8 cellular contexts compared by ENCODE assay signal in the genomic region with DNA sequence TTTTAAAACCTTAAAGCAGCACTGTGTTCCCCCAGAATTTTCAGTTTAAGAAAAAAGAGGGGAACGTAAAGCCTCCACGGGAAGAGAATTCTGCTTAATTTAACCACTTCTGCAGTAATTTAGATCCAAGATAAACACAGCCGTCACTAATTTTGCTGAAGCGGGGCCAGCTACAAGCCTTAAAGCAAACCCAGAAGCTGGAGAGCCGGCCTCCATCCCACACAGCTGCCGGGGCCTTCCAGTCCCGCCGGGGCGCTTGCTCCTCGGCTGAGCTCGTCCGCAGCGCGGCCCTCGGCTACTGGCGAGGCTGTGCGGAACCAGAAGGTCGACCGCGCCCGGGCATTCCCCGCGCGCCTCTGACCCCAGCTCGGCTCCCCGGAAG. TPM values are rescaled to one million over a fixed set of nuclear protein-coding genes. Genes with fewer than 3 reads are reported as not detected.
DNase-seq lines count a peak whose midpoint lies in the region; ATAC-seq lines count a peak whose summit lies in the region.

No MANE protein-coding gene starts in this region.

- H3K4me3 ChIP-seq in duodenal mucosa (ENCODE audit: low read depth in 1 of 2, low read length in 2 of 2), result peak overlapping the region; percentile 81 to 95
- H3K4me3 ChIP-seq in naive thymus-derived CD4-positive, alpha-beta T cell (ENCODE audit: low read length), result peak overlapping the region; percentile 82

- no peaks in the 10 kb centered on the region for H3K9me3 ChIP-seq in duodenal mucosa (ENCODE audit: control insufficient read depth in 1 of 2, low read length in 2 of 2)
- no peaks in the 10 kb centered on the region for H3K9me3 ChIP-seq in naive thymus-derived CD4-positive, alpha-beta T cell (ENCODE audit: control insufficient read depth in 2 of 3, low read length in 3 of 3)

- peaks cover 37 to 40% of the 10 kb centered on the region in 2 donors for H3K4me1 ChIP-seq in duodenal mucosa (ENCODE audit: control insufficient read depth in 1 of 2, insufficient read depth in 2 of 2, low read length in 2 of 2)
- H3K4me1 ChIP-seq in naive thymus-derived CD4-positive, alpha-beta T cell (ENCODE audit: control insufficient read depth in 2 of 2, insufficient read depth in 2 of 2, low read length in 2 of 2), result peaks cover 22 to 23% of the 10 kb centered on the region in 2 donors

- ATAC-seq in GM21360 (IDR thresholded peaks at IDR 0.05; ENCODE audit: unreplicated experiment) (peak; percentile 10), HG03378 (IDR thresholded peaks at IDR 0.05; ENCODE audit: unreplicated experiment) (no peak), GM21717 (IDR thresholded peaks at IDR 0.05; ENCODE audit: unreplicated experiment) (no peak)
- no peak for ATAC-seq in naive thymus-derived CD4-positive, alpha-beta T cell

- DNase-seq in NCI-H2171 treated with DMSO at 0.1 percent for 48 hours (lab: John Stamatoyannopoulos, UW) (peak; percentile 42), cerebellum (ENCODE audit: low spot score) (no peak), globus pallidus (ENCODE audit: low spot score) (no peak)
- peak in 1 of 9 donors; percentile 29 for DNase-seq in naive thymus-derived CD4-positive, alpha-beta T cell

- intact Hi-C loops in naive thymus-derived CD4-positive, alpha-beta T cell (cut with micrococcal nuclease), result loop anchor here (1.0 to 10.0 kb wide), 5 partner anchors 23 to 471 kb away; a partner anchor contains a TSS

- H3K4me1 Mint-ChIP-seq in naive thymus-derived CD4-positive, alpha-beta T cell, result peaks cover 35 to 71% (median 58%) of the 10 kb centered on the region in 7 donors

- H3K4me3 Mint-ChIP-seq in naive thymus-derived CD4-positive, alpha-beta T cell, result peak overlapping the region; percentile 88 to 97 (median 90)

- peaks cover 3 to 13% of the 10 kb centered on the region in 2 donors for H3K36me3 ChIP-seq in duodenal mucosa (ENCODE audit: control insufficient read depth in 1 of 2, insufficient read depth in 2 of 2, low read length in 2 of 2)
- peaks cover 0 to 21% (median 13%) of the 10 kb centered on the region in 3 experiments for H3K36me3 ChIP-seq in naive thymus-derived CD4-positive, alpha-beta T cell (ENCODE audit: control insufficient read depth in 2 of 3, insufficient read depth in 3 of 3, low read length in 3 of 3)

- no peaks in the 10 kb centered on the region for H3K27me3 Mint-ChIP-seq in naive thymus-derived CD4-positive, alpha-beta T cell

- peak overlapping the region; percentile 99 for H3K27ac ChIP-seq in duodenal mucosa (ENCODE audit: low read depth, low read length)
- peak overlapping the region; percentile 89 for H3K27ac ChIP-seq in naive thymus-derived CD4-positive, alpha-beta T cell (ENCODE audit: low read depth, low read length)

- no peaks in the 10 kb centered on the region for H3K27me3 ChIP-seq in duodenal mucosa (ENCODE audit: control insufficient read depth in 1 of 2, insufficient read depth in 2 of 2, low read length in 2 of 2)
- no peaks in the 10 kb centered on the region for H3K27me3 ChIP-seq in naive thymus-derived CD4-positive, alpha-beta T cell (ENCODE audit: control insufficient read depth in 2 of 2, insufficient read depth in 2 of 2, low read length in 2 of 2)

- H3K9me3 Mint-ChIP-seq in naive thymus-derived CD4-positive, alpha-beta T cell, result no peaks in the 10 kb centered on the region

- H3K36me3 Mint-ChIP-seq in naive thymus-derived CD4-positive, alpha-beta T cell, result peaks cover 0 to 22% (median 10%) of the 10 kb centered on the region in 5 donors

- CTCF ChIA-PET in naive thymus-derived CD4-positive, alpha-beta T cell (lab: Charles Lee), result interaction anchor here (1.1 kb wide), 1 partner anchor 231 kb away, joined by 3 read pairs; no protein-coding TSS in a partner anchor

- H3K27ac Mint-ChIP-seq in naive thymus-derived CD4-positive, alpha-beta T cell, result peak overlapping the region; percentile 83 to 93 (median 89)

- POLR2A ChIA-PET in naive thymus-derived CD4-positive, alpha-beta T cell (lab: Charles Lee), result interaction anchor here (1.0 to 2.9 kb wide), 8 partner anchors 10 to 275 kb away, joined by 3 to 23 read pairs (median 4); a partner anchor contains a TSS

- H3K9ac ChIP-seq in duodenal mucosa (ENCODE audit: low read depth in 1 of 2, low read length in 2 of 2), result peak overlapping the region; percentile 88 to 96

RNA-seq across cellular contexts. Expression of a gene that starts 1.0 kb away (rescaled TPM):
- 100 to 1,000 TPM; 129 to 155 (median 132) TPM for total RNA-seq in naive thymus-derived CD4-positive, alpha-beta T cell
- polyA plus RNA-seq in naive thymus-derived CD4-positive, alpha-beta T cell, result 10 to 100 TPM; 53.2 to 59.5 TPM
- total RNA-seq in cerebellum, result 253 TPM
